In the genomic region with DNA sequence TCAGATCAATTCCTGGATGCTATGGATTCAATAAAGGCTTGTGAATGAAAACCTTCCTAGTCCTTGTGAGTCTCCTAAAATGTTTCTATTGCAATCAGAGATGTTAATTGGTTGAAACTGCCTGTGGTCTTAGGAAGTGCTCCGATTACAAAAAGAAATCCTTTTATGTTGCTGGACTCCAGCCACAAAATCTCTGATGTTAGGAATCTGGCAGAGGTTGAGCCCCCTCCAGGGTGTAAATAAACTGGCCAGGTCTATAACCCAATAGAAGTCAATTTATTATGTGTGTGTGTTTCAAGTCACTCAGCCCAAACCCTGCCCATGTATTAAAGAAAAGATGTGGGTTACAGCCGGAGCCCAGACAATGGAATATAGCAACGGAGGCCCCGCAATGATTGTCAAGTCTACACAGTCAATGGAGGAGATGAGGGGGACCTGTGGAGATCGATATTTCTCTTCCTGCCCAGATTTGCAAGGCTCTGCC, we compare ENCODE assay signal across 13 cellular contexts.
DNase-seq lines count a peak whose midpoint lies in the region; ATAC-seq, FAIRE-seq and TF ChIP-seq lines count a peak whose summit lies in the region.
"Had no signal": no experiment of that assay in that cellular context is flagged by ENCODE, and none has a peak within 500 bp of the region (broad histone marks: within the 10 kb centered on the region; RNA-seq: fewer than 3 reads in every experiment).

No MANE protein-coding gene starts in this region.

- peak; percentile 18 for DNase-seq in BE2C
- DNase-seq in NCI-H2081 (lab: John Stamatoyannopoulos, UW): peak; percentile 79 to 93
- DNase-seq in progenitor cell of endocrine pancreas (ENCODE audit: low spot score, unreplicated experiment): no peak
- no peak for DNase-seq in SW 1271 (lab: John Stamatoyannopoulos, UW)
- DNase-seq in omental fat pad (ENCODE audit: low spot score): no peak
- DNase-seq in HUDEP-2 (lab: John Stamatoyannopoulos, UW; ENCODE audit: unreplicated experiment in 76 of 76): no peak
- DNase-seq: activated T-cell treated with anti-CD3 and anti-CD28 coated beads for 4 hours; amniotic stem cell; NCI-H187; stimulated activated CD4-positive, alpha-beta T cell treated with anti-CD3 and anti-CD28 coated beads, Interleukin-12 subunit alpha, Interleukin-12 subunit beta, amount 100 ng/mL, for 4 hours had no signal

- H3K27me3 Mint-ChIP-seq in progenitor cell of endocrine pancreas: peaks cover 4% of the 10 kb centered on the region

- no peaks in the 10 kb centered on the region for H3K9me3 ChIP-seq in BE2C

- H3K27me3 ChIP-seq in BE2C: no peaks in the 10 kb centered on the region

- no peak for TF ChIP-seq CTCF in BE2C (IDR thresholded peaks at IDR 0.05; ENCODE audit: low read depth, low read length)
- no peak for TF ChIP-seq CTCF in progenitor cell of endocrine pancreas (IDR thresholded peaks at IDR 0.05; ENCODE audit: unreplicated experiment)
- TF ChIP-seq CTCF in omental fat pad (IDR thresholded peaks at IDR 0.05): no peak

- ATAC-seq in omental fat pad (ENCODE audit: low FRiP score): no peak
- ATAC-seq in HG03432 (IDR thresholded peaks at IDR 0.05; ENCODE audit: unreplicated experiment): no peak
- ATAC-seq: activated CD4-positive, CD25-positive, alpha-beta regulatory T cell treated with anti-CD3 and anti-CD28 coated beads, Interleukin-2, amount 50 U/mL, for 24 hours had no signal

- H3K4me1 Mint-ChIP-seq in progenitor cell of endocrine pancreas (ENCODE audit: low read depth): peaks cover 33% of the 10 kb centered on the region

- peaks cover 24% of the 10 kb centered on the region for H3K4me1 ChIP-seq in BE2C

- H3K4me3 ChIP-seq in BE2C (ENCODE audit: low read depth, low read length): peak overlapping the region; percentile 36

- peak overlapping the region; percentile 57 for H3K27ac Mint-ChIP-seq in progenitor cell of endocrine pancreas

- FAIRE-seq in endometrium (lab: Jason Lieb, UNC): peak; percentile 26

- H3K9me3 Mint-ChIP-seq in progenitor cell of endocrine pancreas (ENCODE audit: low read depth): no peaks in the 10 kb centered on the region

- H3K36me3 ChIP-seq in BE2C: no peaks in the 10 kb centered on the region

- H3K4me3 Mint-ChIP-seq in progenitor cell of endocrine pancreas (ENCODE audit: low read depth): no peak overlapping the region

- no peaks in the 10 kb centered on the region for H3K36me3 Mint-ChIP-seq in progenitor cell of endocrine pancreas (ENCODE audit: insufficient read depth)

Comparison
In these comparisons a context has a peak if more than half of its experiments do, and no peak if none do; other contexts are left out.
1. DNase-seq: peak in BE2C (single experiment) and NCI-H2081 (2 of 2); none in progenitor cell of endocrine pancreas (single experiment), SW 1271 (0 of 2), omental fat pad (single experiment) and HUDEP-2 (0 of 76).